ENCODE assay signal across 13 cellular contexts in genomic region chr17:39661044-39661406, GRCh38. TPM values are rescaled to one million over a fixed set of nuclear protein-coding genes. Genes with fewer than 3 reads are reported as not detected.
DNase-seq lines count a peak whose midpoint lies in the region; ATAC-seq and TF ChIP-seq lines count a peak whose summit lies in the region.
"Had no signal": no experiment of that assay in that cellular context is flagged by ENCODE, and none has a peak within 500 bp of the region (broad histone marks: within the 10 kb centered on the region; RNA-seq: fewer than 3 reads in every experiment).

No MANE protein-coding gene starts in this region.

- no peaks in the 10 kb centered on the region for H3K9me3 ChIP-seq in right cardiac atrium (ENCODE audit: control insufficient read depth, low read length)
- H3K9me3 ChIP-seq in upper lobe of left lung = no peaks in the 10 kb centered on the region
- H3K9me3 ChIP-seq: transverse colon had no signal

- peak in 2 of 4 donors; percentile 79 to 81 for TF ChIP-seq EP300 in upper lobe of left lung (IDR thresholded peaks at IDR 0.05)

- no peak for TF ChIP-seq POLR2A in upper lobe of left lung (IDR thresholded peaks at IDR 0.05)

- peaks cover 6% of the 10 kb centered on the region for H3K4me1 ChIP-seq in right cardiac atrium (ENCODE audit: control insufficient read depth, insufficient read depth, low read length)
- peaks cover 76 to 91% (median 84%) of the 10 kb centered on the region in 4 donors for H3K4me1 ChIP-seq in upper lobe of left lung

- no peak overlapping the region for H3K4me3 Mint-ChIP-seq in activated naive CD4-positive, alpha-beta T cell treated with anti-CD3 and anti-CD28 coated beads, Interleukin-2, amount 10 ng/mL, durations not matched to agents 7 days and 5 days
- H3K4me3 Mint-ChIP-seq in natural killer cell = no peak overlapping the region
- H3K4me3 Mint-ChIP-seq: nephron progenitor cell had no signal

- ATAC-seq in right cardiac atrium = peak; percentile 9 to 41
- peak in 1 of 2 donors; percentile 57 for ATAC-seq in upper lobe of left lung (ENCODE audit: low FRiP score in 2 of 2)
- ATAC-seq in HG03460 (IDR thresholded peaks at IDR 0.05; ENCODE audit: unreplicated experiment) = no peak
- no peak for ATAC-seq in natural killer cell

- H3K36me3 ChIP-seq in upper lobe of left lung = peaks cover 5 to 66% (median 39%) of the 10 kb centered on the region in 4 donors

- H3K27ac ChIP-seq in right cardiac atrium (ENCODE audit: low read length) (peak overlapping the region; percentile 68), upper lobe of left lung (peak overlapping the region; percentile 77 to 91 (median 88))

- no peak overlapping the region for H3K4me3 ChIP-seq in right cardiac atrium (ENCODE audit: low read length)
- H3K4me3 ChIP-seq in upper lobe of left lung = peak overlapping the region in 2 of 4 donors; percentile 3 to 30
- H3K4me3 ChIP-seq: smooth muscle cell, transverse colon had no signal

- 32% methylated on average over 9 of the region's 9 CpGs for WGBS in right cardiac atrium
- WGBS in upper lobe of left lung, 2 donors = 72 to 81% methylated on average over 8 to 9 of the region's 9 CpGs

- H3K27ac Mint-ChIP-seq in activated naive CD4-positive, alpha-beta T cell treated with anti-CD3 and anti-CD28 coated beads, Interleukin-2, amount 10 ng/mL, durations not matched to agents 7 days and 5 days = peak overlapping the region; percentile 84
- H3K27ac Mint-ChIP-seq in natural killer cell = no peak overlapping the region
- H3K27ac Mint-ChIP-seq: nephron progenitor cell had no signal

- H3K27me3 ChIP-seq in right cardiac atrium (ENCODE audit: control insufficient read depth, insufficient read depth) = no peaks in the 10 kb centered on the region
- no peaks in the 10 kb centered on the region for H3K27me3 ChIP-seq in upper lobe of left lung

- peaks cover 22% of the 10 kb centered on the region for H3K36me3 Mint-ChIP-seq in activated naive CD4-positive, alpha-beta T cell treated with anti-CD3 and anti-CD28 coated beads, Interleukin-2, amount 10 ng/mL, durations not matched to agents 7 days and 5 days
- H3K36me3 Mint-ChIP-seq in natural killer cell = no peaks in the 10 kb centered on the region

- H3K4me1 Mint-ChIP-seq in activated naive CD4-positive, alpha-beta T cell treated with anti-CD3 and anti-CD28 coated beads, Interleukin-2, amount 10 ng/mL, durations not matched to agents 7 days and 5 days = peaks cover 24% of the 10 kb centered on the region
- H3K4me1 Mint-ChIP-seq in natural killer cell = peaks cover 0 to 10% of the 10 kb centered on the region in 2 donors

- no peaks in the 10 kb centered on the region for H3K9me3 Mint-ChIP-seq in activated naive CD4-positive, alpha-beta T cell treated with anti-CD3 and anti-CD28 coated beads, Interleukin-2, amount 10 ng/mL, durations not matched to agents 7 days and 5 days
- no peaks in the 10 kb centered on the region for H3K9me3 Mint-ChIP-seq in natural killer cell
- H3K9me3 Mint-ChIP-seq: nephron progenitor cell had no signal

- TF ChIP-seq CTCF in upper lobe of left lung (IDR thresholded peaks at IDR 0.05) (no peak), natural killer cell (IDR thresholded peaks at IDR 0.05) (no peak)

- intact Hi-C loops in right cardiac atrium (cut with DNase I) (loop anchor here in 1 of 4 donors (10.0 kb wide), 1 partner anchor 64 kb away; no protein-coding TSS in a partner anchor), natural killer cell (cut with micrococcal nuclease) (no loop called here)

- peaks cover 14% of the 10 kb centered on the region for H3K27me3 Mint-ChIP-seq in activated naive CD4-positive, alpha-beta T cell treated with anti-CD3 and anti-CD28 coated beads, Interleukin-2, amount 10 ng/mL, durations not matched to agents 7 days and 5 days
- H3K27me3 Mint-ChIP-seq in natural killer cell (ENCODE audit: low read depth in 2 of 2) = no peaks in the 10 kb centered on the region

- CTCF ChIA-PET in activated naive CD4-positive, alpha-beta T cell treated with anti-CD3 and anti-CD28 coated beads, Interleukin-2, amount 10 ng/mL, durations not matched to agents 7 days and 5 days (lab: Charles Lee) = interaction anchor here (0.9 to 3.5 kb wide), 2 partner anchors 8 to 19 kb away, joined by 3 to 15 read pairs; no protein-coding TSS in a partner anchor

- no peak for DNase-seq in activated naive CD4-positive, alpha-beta T cell treated with anti-CD3 and anti-CD28 coated beads, Interleukin-2, amount 10 ng/mL, durations not matched to agents 7 days and 5 days
- no peak for DNase-seq in activated naive CD4-positive, alpha-beta T cell (lab: John Stamatoyannopoulos, UW)
- DNase-seq in right cardiac atrium (peak in 2 of 3 donors; percentile 79 to 86), upper lobe of left lung (peak in 1 of 2 donors; percentile 55), natural killer cell (no peak)
- DNase-seq: KG1, NCI-H187, NCI-H748 treated with DMSO at 0.1 percent for 48 hours, nephron progenitor cell, transverse colon had no signal

RNA-seq across cellular contexts. Expression of gene TCAP, which starts 4.1 kb away (rescaled TPM):
- 1,000 to 10,000 TPM; 2,357 to 4,356 (median 2,957) TPM for total RNA-seq in right cardiac atrium
- 4,928 TPM for polyA plus RNA-seq in right cardiac atrium
- 1 to 10 TPM in 5 of 6 donors, under 1 TPM in 1; 0.39 to 4.2 (median 2.5) TPM for total RNA-seq in upper lobe of left lung
- total RNA-seq in natural killer cell = 1 to 10 TPM; 1.3 to 3.8 (median 2.4) TPM
- total RNA-seq: smooth muscle cell had no signal

RNA-seq across cellular contexts. Expression of gene PNMT, which starts 7.2 kb away (rescaled TPM):
- total RNA-seq in right cardiac atrium (10 to 100 TPM; 18.1 to 39.6 (median 21.3) TPM), upper lobe of left lung (10 to 100 TPM in 3 of 6 donors, 1 to 10 TPM in 3; 3.1 to 21.3 (median 7.0) TPM), natural killer cell (1 to 10 TPM; 1.2 to 2.5 (median 2.2) TPM)
- polyA plus RNA-seq in right cardiac atrium = 32.7 TPM
- total RNA-seq: A172, smooth muscle cell had no signal

RNA-seq across cellular contexts. Expression of gene STARD3, which starts 24.1 kb away (rescaled TPM):
- total RNA-seq in right cardiac atrium = 10 to 100 TPM; 19.2 to 26.2 (median 22.9) TPM
- 22.7 TPM for polyA plus RNA-seq in right cardiac atrium
- total RNA-seq in upper lobe of left lung = 100 to 1,000 TPM in 2 of 6 donors, 10 to 100 TPM in 4; 27.5 to 315 (median 84.1) TPM
- 100 to 1,000 TPM in 2 of 3 donors, 10 to 100 TPM in 1; 97.1 to 115 (median 105) TPM for total RNA-seq in natural killer cell

RNA-seq across cellular contexts. Expression of gene PGAP3, which starts 26.8 kb away (rescaled TPM):
- total RNA-seq in right cardiac atrium (10 to 100 TPM; 12.9 to 24.0 (median 15.2) TPM), upper lobe of left lung (10 to 100 TPM; 15.2 to 64.0 (median 27.9) TPM), natural killer cell (10 to 100 TPM; 45.8 to 57.8 (median 52.4) TPM)
- 13.6 TPM for polyA plus RNA-seq in right cardiac atrium

RNA-seq across cellular contexts. Expression of gene PPP1R1B, which starts 34.3 kb away (rescaled TPM):
- total RNA-seq in right cardiac atrium (1 to 10 TPM; 2.0 to 6.6 (median 2.4) TPM), upper lobe of left lung (10 to 100 TPM; 10.9 to 22.4 (median 13.8) TPM), natural killer cell (not detected)
- polyA plus RNA-seq in right cardiac atrium = 4.4 TPM
- total RNA-seq: A172, smooth muscle cell had no signal
- polyA plus RNA-seq: smooth muscle cell had no signal

Comparison
In these comparisons a context has a peak if more than half of its experiments do, and no peak if none do; other contexts are left out.
1. DNase-seq: peak in right cardiac atrium (2 of 3); none in activated naive CD4-positive, alpha-beta T cell treated with anti-CD3 and anti-CD28 coated beads, Interleukin-2, amount 10 ng/mL, durations not matched to agents 7 days and 5 days (single experiment), activated naive CD4-positive, alpha-beta T cell (0 of 4) and natural killer cell (single experiment).
2. ATAC-seq: peak in right cardiac atrium (2 of 2); none in HG03460 (single experiment) and natural killer cell (0 of 3).
3. RNA of gene TCAP, which starts 4.1 kb away (total RNA-seq): 2,357 to 4,356 TPM in right cardiac atrium; 0.39 to 4.2 TPM in upper lobe of left lung and 1.3 to 3.8 TPM in natural killer cell; every median in the first group is over 100 times any median in the second.